30 cellular contexts compared by ENCODE assay signal in genomic region chr19:19423322-19423721, GRCh38. TPM values are rescaled to one million over a fixed set of nuclear protein-coding genes. Genes with fewer than 3 reads are reported as not detected.
A peak's percentile ranks its signal among the peaks of the same experiment; 100 is the strongest.
DNase-seq lines count a peak whose midpoint lies in the region; ATAC-seq and TF ChIP-seq lines count a peak whose summit lies in the region.
"Had no signal": no experiment of that assay in that cellular context is flagged by ENCODE, and none has a peak within 500 bp of the region (broad histone marks: within the 10 kb centered on the region; RNA-seq: fewer than 3 reads in every experiment).

No MANE protein-coding gene starts in this region.

- ATAC-seq in CD4-positive, alpha-beta T cell (ENCODE audit: poor library complexity): no peak
- peak; percentile 79 to 87 (median 80) for ATAC-seq in right lobe of liver
- no peak for ATAC-seq in activated naive CD4-positive, alpha-beta T cell treated with anti-CD3 and anti-CD28 coated beads, Interleukin-2, amount 50 U/mL, for 72 hours
- ATAC-seq: esophagus mucosa, heart right ventricle, PC-3, WTC11 had no signal

- TF ChIP-seq POLR2A in right lobe of liver (IDR thresholded peaks at IDR 0.05) (no peak), spleen (IDR thresholded peaks at IDR 0.05) (no peak)

- POLR2A ChIA-PET in CD4-positive, alpha-beta T cell (lab: Charles Lee): interaction anchor here (0.6 to 0.7 kb wide), 2 partner anchors 65 to 414 kb away, joined by 3 read pairs; no protein-coding TSS in a partner anchor
- POLR2A ChIA-PET in RWPE1 (lab: Yijun Ruan, JAX; ENCODE audit: low non-redundant PET): interaction anchor here (0.6 kb wide), 1 partner anchor 11 kb away, joined by 3 read pairs; no protein-coding TSS in a partner anchor

- peaks cover 77% of the 10 kb centered on the region for H3K4me1 Mint-ChIP-seq in CD4-positive, alpha-beta T cell (ENCODE audit: low read depth)

- CTCF ChIA-PET in CD4-positive, alpha-beta T cell (lab: Charles Lee): no interaction called here
- CTCF ChIA-PET in RWPE1 (lab: Yijun Ruan, JAX): no interaction called here

- no peak overlapping the region for H3K27ac ChIP-seq in CD4-positive, alpha-beta T cell (ENCODE audit: low read depth, low read length)
- H3K27ac ChIP-seq in RWPE1 (peak overlapping the region; percentile 3), right lobe of liver (peak overlapping the region in 2 of 3 donors; percentile 26 to 55), spleen (no peak overlapping the region)
- H3K27ac ChIP-seq: cardiac muscle cell, heart right ventricle, skin epidermis, stomach had no signal

- no peaks in the 10 kb centered on the region for H3K9me3 Mint-ChIP-seq in CD4-positive, alpha-beta T cell
- H3K9me3 Mint-ChIP-seq in activated naive CD4-positive, alpha-beta T cell treated with anti-CD3 and anti-CD28 coated beads, Interleukin-2, amount 50 U/mL, for 72 hours: no peaks in the 10 kb centered on the region
- H3K9me3 Mint-ChIP-seq: activated CD4-positive, alpha-beta T cell treated with anti-CD3 and anti-CD28 coated beads, Interleukin-2, amount 10 ng/mL, durations not matched to agents 7 days and 5 days; activated naive CD4-positive, alpha-beta T cell treated with anti-CD3 and anti-CD28 coated beads for 36 hours; activated T-helper 1 cell treated with anti-CD3 and anti-CD28 coated beads, Interleukin-12 subunit alpha, Interleukin-12 subunit beta, Interleukin-2, Interleukin-4 antibody, amounts not matched to agents 30 ng/mL and 10 ng/mL and 1 ng/mL, durations not matched to agents 14 hours and 24 hours and 36 hours; HFFc6; memory B cell; type B pancreatic cell; WTC11 had no signal

- H3K27me3 ChIP-seq in CD4-positive, alpha-beta T cell (ENCODE audit: control insufficient read depth, insufficient read depth, low read length): no peaks in the 10 kb centered on the region
- H3K27me3 ChIP-seq in right lobe of liver (no peaks in the 10 kb centered on the region), spleen (replicated peaks in 1 of 7) (no peaks in the 10 kb centered on the region)
- H3K27me3 ChIP-seq: cardiac muscle cell, heart right ventricle, stomach had no signal

- H3K4me1 ChIP-seq in right lobe of liver (peaks cover 0 to 31% (median 11%) of the 10 kb centered on the region in 4 donors), spleen (peaks cover 35 to 100% (median 88%) of the 10 kb centered on the region in 6 donors)

- no peaks in the 10 kb centered on the region for H3K9me3 ChIP-seq in CD4-positive, alpha-beta T cell (ENCODE audit: control insufficient read depth, low read length)
- H3K9me3 ChIP-seq in right lobe of liver (no peaks in the 10 kb centered on the region), spleen (no peaks in the 10 kb centered on the region)
- H3K9me3 ChIP-seq: heart right ventricle, stomach had no signal

- TF ChIP-seq CTCF in CD4-positive, alpha-beta T cell (IDR thresholded peaks at IDR 0.05): no peak
- no peak for TF ChIP-seq CTCF in RWPE1 (conservative IDR thresholded peaks at IDR 0.05; ENCODE audit: low read depth)
- TF ChIP-seq CTCF in right lobe of liver (IDR thresholded peaks at IDR 0.05): no peak
- TF ChIP-seq CTCF in spleen (IDR thresholded peaks at IDR 0.05 in 8 of 11, conservative IDR thresholded peaks at IDR 0.05 in 3 of 11): no peak

- H3K36me3 Mint-ChIP-seq in CD4-positive, alpha-beta T cell (ENCODE audit: low read depth): peaks cover 9% of the 10 kb centered on the region
- peaks cover 0 to 11% of the 10 kb centered on the region in 2 donors for H3K36me3 Mint-ChIP-seq in activated naive CD4-positive, alpha-beta T cell treated with anti-CD3 and anti-CD28 coated beads, Interleukin-2, amount 50 U/mL, for 72 hours
- H3K36me3 Mint-ChIP-seq: memory B cell had no signal

- peak overlapping the region; percentile 20 for H3K27ac Mint-ChIP-seq in CD4-positive, alpha-beta T cell
- peak overlapping the region in 1 of 2 donors; percentile 9 for H3K27ac Mint-ChIP-seq in activated naive CD4-positive, alpha-beta T cell treated with anti-CD3 and anti-CD28 coated beads, Interleukin-2, amount 50 U/mL, for 72 hours
- H3K27ac Mint-ChIP-seq: activated CD4-positive, alpha-beta T cell treated with anti-CD3 and anti-CD28 coated beads, Interleukin-2, amount 10 ng/mL, durations not matched to agents 7 days and 5 days; activated naive CD4-positive, alpha-beta T cell treated with anti-CD3 and anti-CD28 coated beads for 36 hours; activated T-helper 1 cell treated with anti-CD3 and anti-CD28 coated beads, Interleukin-12 subunit alpha, Interleukin-12 subunit beta, Interleukin-2, Interleukin-4 antibody, amounts not matched to agents 30 ng/mL and 10 ng/mL and 1 ng/mL, durations not matched to agents 14 hours and 24 hours and 36 hours; HFFc6; memory B cell; type B pancreatic cell had no signal

- 37% methylated on average over 8 of the region's 8 CpGs for WGBS in right lobe of liver (ENCODE audit: insufficient coverage, low coverage, low lambda C conversion rate, missing lambda C conversion rate)
- 94 to 98% (median 95%) methylated on average over 8 of the region's 8 CpGs for WGBS in spleen, 5 donors

- no peaks in the 10 kb centered on the region for H3K27me3 Mint-ChIP-seq in CD4-positive, alpha-beta T cell
- H3K27me3 Mint-ChIP-seq: activated CD4-positive, alpha-beta T cell treated with anti-CD3 and anti-CD28 coated beads, Interleukin-2, amount 10 ng/mL, durations not matched to agents 7 days and 5 days; memory B cell; type B pancreatic cell had no signal

- intact Hi-C loops in CD4-positive, alpha-beta T cell (cut with DNase I, micrococcal nuclease): no loop called here
- intact Hi-C loops in right lobe of liver (cut with DNase I): no loop called here
- intact Hi-C loops in spleen (cut with DNase I; ENCODE audit: low total_unique reads): no loop called here

- DNase-seq in CD4-positive, alpha-beta T cell: no peak
- DNase-seq in RWPE1 (ENCODE audit: low spot score) (no peak), right lobe of liver (peak; percentile 68 to 85 (median 82)), spleen (peak; percentile 43), NCI-H2081 (lab: John Stamatoyannopoulos, UW) (no peak), NCI-H446 (lab: John Stamatoyannopoulos, UW) (no peak)
- DNase-seq in activated naive CD4-positive, alpha-beta T cell treated with anti-CD3 and anti-CD28 coated beads, Interleukin-2, amount 50 U/mL, for 72 hours (ENCODE audit: low spot score in 2 of 2): no peak
- DNase-seq: activated CD4-positive, alpha-beta T cell treated with anti-CD3 and anti-CD28 coated beads, Interleukin-2, amount 10 ng/mL, durations not matched to agents 7 days and 5 days; activated naive CD4-positive, alpha-beta T cell treated with anti-CD3 and anti-CD28 coated beads for 36 hours; cortex of kidney; DND-41; foreskin fibroblast; heart right ventricle; HFFc6; KG1; MM.1S; NCI-H1417; NCI-H2107; NCI-H510A treated with DMSO at 0.1 percent for 48 hours; PC-3; SHP77 treated with DMSO at 0.1 percent for 48 hours; stomach; SW 1271 had no signal

- H3K4me3 ChIP-seq in right lobe of liver (no peak overlapping the region), spleen (no peak overlapping the region)
- H3K4me3 ChIP-seq: cardiac muscle cell, heart right ventricle, skin epidermis, stomach had no signal

- H3K4me3 Mint-ChIP-seq in CD4-positive, alpha-beta T cell: no peak overlapping the region
- H3K4me3 Mint-ChIP-seq: activated CD4-positive, alpha-beta T cell treated with anti-CD3 and anti-CD28 coated beads, Interleukin-2, amount 10 ng/mL, durations not matched to agents 7 days and 5 days; activated naive CD4-positive, alpha-beta T cell treated with anti-CD3 and anti-CD28 coated beads for 36 hours; activated T-helper 1 cell treated with anti-CD3 and anti-CD28 coated beads, Interleukin-12 subunit alpha, Interleukin-12 subunit beta, Interleukin-2, Interleukin-4 antibody, amounts not matched to agents 30 ng/mL and 10 ng/mL and 1 ng/mL, durations not matched to agents 14 hours and 24 hours and 36 hours; HFFc6; memory B cell; type B pancreatic cell; WTC11 had no signal

- H3K36me3 ChIP-seq in right lobe of liver: no peaks in the 10 kb centered on the region
- H3K36me3 ChIP-seq in spleen: peaks cover 0 to 16% (median 0%) of the 10 kb centered on the region in 6 donors
- H3K36me3 ChIP-seq: cardiac muscle cell had no signal

RNA-seq across cellular contexts. Expression of gene GATAD2A, which starts 17.8 kb away (rescaled TPM):
- total RNA-seq in CD4-positive, alpha-beta T cell: 100 to 1,000 TPM; 104 to 107 TPM
- total RNA-seq in right lobe of liver: 10 to 100 TPM; 23.9 to 59.6 (median 39.2) TPM
- 100 to 1,000 TPM in 3 of 7 donors, 10 to 100 TPM in 4; 54.0 to 122 (median 94.2) TPM for total RNA-seq in spleen
- 10 to 100 TPM; 11.6 to 25.5 (median 12.6) TPM for polyA plus RNA-seq in spleen
- 100 to 1,000 TPM; 122 to 134 TPM for total RNA-seq in activated naive CD4-positive, alpha-beta T cell treated with anti-CD3 and anti-CD28 coated beads, Interleukin-2, amount 50 U/mL, for 72 hours

Comparison
In these comparisons a context has a peak if more than half of its experiments do, and no peak if none do; other contexts are left out.
1. ATAC-seq: peak in right lobe of liver (4 of 4); none in CD4-positive, alpha-beta T cell (single experiment) and activated naive CD4-positive, alpha-beta T cell treated with anti-CD3 and anti-CD28 coated beads, Interleukin-2, amount 50 U/mL, for 72 hours (0 of 2).
2. DNase-seq: peak in right lobe of liver (3 of 3) and spleen (single experiment); none in CD4-positive, alpha-beta T cell (0 of 10), RWPE1 (single experiment), NCI-H2081 (0 of 2), activated naive CD4-positive, alpha-beta T cell treated with anti-CD3 and anti-CD28 coated beads, Interleukin-2, amount 50 U/mL, for 72 hours (0 of 2) and NCI-H446 (0 of 2).
3. H3K27ac ChIP-seq: peak in RWPE1 (single experiment) and right lobe of liver (2 of 3); none in CD4-positive, alpha-beta T cell (single experiment) and spleen (0 of 8).